In the genomic region with DNA sequence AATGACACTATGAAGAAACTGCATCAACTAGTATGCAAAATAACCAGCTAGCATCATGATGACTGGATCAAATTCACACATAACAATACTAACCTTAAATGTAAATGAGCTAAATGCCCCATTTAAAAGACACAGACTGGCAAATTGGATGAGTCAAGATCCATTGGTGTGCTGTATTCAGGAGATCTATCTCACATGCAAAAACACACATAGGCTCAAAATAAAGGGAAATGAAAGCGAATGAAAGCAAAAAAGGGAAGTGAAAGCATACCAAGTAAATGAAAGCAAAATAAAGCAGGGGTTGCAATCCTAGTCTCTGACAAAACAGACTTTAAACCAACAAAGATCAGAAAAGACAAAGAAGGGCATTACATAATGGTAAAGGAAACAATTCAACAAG, we compare ENCODE assay signal across 8 cellular contexts.
A peak's percentile ranks its signal among the peaks of the same experiment; 100 is the strongest.
DNase-seq lines count a peak whose midpoint lies in the region; ATAC-seq and TF ChIP-seq lines count a peak whose summit lies in the region.
"Not testable (repeated sequence)": the region's sequence is repeated elsewhere in the genome, so short reads cannot be mapped to it uniquely, and the experiment has no call there.

No MANE protein-coding gene starts in this region.

- peak overlapping the region; percentile 79; the same call in 1 of the 2 replicates for H2AFZ ChIP-seq in OCI-LY7 (ENCODE audit: low read length)

- not testable (repeated sequence) for H3K27me3 Mint-ChIP-seq in IgD-negative memory B cell, naive B cell

- H3K36me3 ChIP-seq in OCI-LY7 (ENCODE audit: insufficient read depth, low read length), result not testable (repeated sequence)

- peak overlapping the region; percentile 73 for H3K27ac ChIP-seq in OCI-LY7 (ENCODE audit: low read depth, low read length, poor library complexity, severe bottlenecking)

- ATAC-seq in GM19025 (IDR thresholded peaks at IDR 0.05; ENCODE audit: low read depth, unreplicated experiment) (peak; percentile 91), GM21447 (IDR thresholded peaks at IDR 0.05; ENCODE audit: unreplicated experiment) (peak; percentile 99), HG02763 (IDR thresholded peaks at IDR 0.05; ENCODE audit: unreplicated experiment) (peak; percentile 89), HG03139 (IDR thresholded peaks at IDR 0.05; ENCODE audit: unreplicated experiment) (peak; percentile 97), naive B cell (ENCODE audit: low read depth in 2 of 2) (peak; percentile 100)

- H4K20me1 ChIP-seq in OCI-LY7 (ENCODE audit: insufficient read depth, low read length), result not testable (repeated sequence)

- POLR2A ChIA-PET in OCI-LY7 (lab: Charles Lee), result interaction anchor here (0.7 kb wide), 1 partner anchor 281 kb away, joined by 3 read pairs; no protein-coding TSS in a partner anchor

- H3K4me1 ChIP-seq in OCI-LY7 (ENCODE audit: insufficient read depth, low read length, poor library complexity, severe bottlenecking), result peaks cover 48% of the 10 kb centered on the region

- peak overlapping the region; percentile 2 to 88 (median 84) for H3K27ac Mint-ChIP-seq in IgD-negative memory B cell
- H3K27ac Mint-ChIP-seq in naive B cell, result peak overlapping the region; percentile 32 to 84 (median 60)

- peak overlapping the region; percentile 20 for H3K4me3 ChIP-seq in OCI-LY7 (ENCODE audit: low read depth, low read length, poor library complexity, severe bottlenecking)

- CTCF ChIA-PET in OCI-LY7 (lab: Charles Lee; ENCODE audit: unreplicated experiment), result not testable (repeated sequence)

- peaks cover 26% of the 10 kb centered on the region for H3K9me3 ChIP-seq in OCI-LY7 (ENCODE audit: low read length)

- H3K9me2 ChIP-seq in OCI-LY7 (ENCODE audit: insufficient read depth, low read length), result not testable (repeated sequence)

- intact Hi-C loops in OCI-LY7 (cut with micrococcal nuclease; ENCODE audit: unreplicated experiment), result not testable (repeated sequence)

- peaks cover 1 to 17% (median 11%) of the 10 kb centered on the region in 3 donors for H3K9me3 Mint-ChIP-seq in IgD-negative memory B cell
- peaks cover 15 to 45% (median 20%) of the 10 kb centered on the region in 7 donors for H3K9me3 Mint-ChIP-seq in naive B cell

- not testable (repeated sequence) for H3K79me2 ChIP-seq in OCI-LY7 (ENCODE audit: insufficient read depth, low read depth, low read length)

- DNase-seq in GM13976 (ENCODE audit: low spot score), result peak; percentile 43
- DNase-seq in OCI-LY7 (ENCODE audit: low spot score), result peak; percentile 87
- peak; percentile 77 for DNase-seq in naive B cell

- H3K36me3 Mint-ChIP-seq in IgD-negative memory B cell, result not testable (repeated sequence)
- peaks cover 10 to 21% of the 10 kb centered on the region in 2 donors for H3K36me3 Mint-ChIP-seq in naive B cell

- TF ChIP-seq CTCF in GM13976 (IDR thresholded peaks at IDR 0.05; ENCODE audit: borderline replicate concordance, control extremely low read depth, extremely low read depth, insufficient read depth, missing control alignments); OCI-LY7 (conservative IDR thresholded peaks at IDR 0.05; ENCODE audit: low read length): not testable (repeated sequence)

- peaks cover 30 to 50% (median 36%) of the 10 kb centered on the region in 3 donors for H3K4me1 Mint-ChIP-seq in IgD-negative memory B cell
- peaks cover 37 to 48% (median 43%) of the 10 kb centered on the region in 3 donors for H3K4me1 Mint-ChIP-seq in naive B cell

- H3K4me2 ChIP-seq in OCI-LY7 (ENCODE audit: low read length), result peak overlapping the region; percentile 50

- peak overlapping the region in 2 of 4 donors; percentile 34 to 54 for H3K4me3 Mint-ChIP-seq in IgD-negative memory B cell
- peak overlapping the region in 7 of 8 donors; percentile 2 to 78 (median 19) for H3K4me3 Mint-ChIP-seq in naive B cell

- in situ Hi-C loops in GM13976 (cut with MboI; ENCODE audit: low sequenced_read_pairs, unreplicated experiment), result not testable (repeated sequence)

- BruUV-seq in OCI-LY7 (replicated peaks; lab: Mats Ljungman, UMichigan), result not testable (repeated sequence)

Comparison
In these comparisons a context has a peak if more than half of its experiments do, and no peak if none do; other contexts are left out.
1. Peak in every context shown above with its lines: DNase-seq, ATAC-seq, H3K4me3 ChIP-seq and H3K27ac ChIP-seq.